ENCODE assay signal across 12 cellular contexts in the genomic region with DNA sequence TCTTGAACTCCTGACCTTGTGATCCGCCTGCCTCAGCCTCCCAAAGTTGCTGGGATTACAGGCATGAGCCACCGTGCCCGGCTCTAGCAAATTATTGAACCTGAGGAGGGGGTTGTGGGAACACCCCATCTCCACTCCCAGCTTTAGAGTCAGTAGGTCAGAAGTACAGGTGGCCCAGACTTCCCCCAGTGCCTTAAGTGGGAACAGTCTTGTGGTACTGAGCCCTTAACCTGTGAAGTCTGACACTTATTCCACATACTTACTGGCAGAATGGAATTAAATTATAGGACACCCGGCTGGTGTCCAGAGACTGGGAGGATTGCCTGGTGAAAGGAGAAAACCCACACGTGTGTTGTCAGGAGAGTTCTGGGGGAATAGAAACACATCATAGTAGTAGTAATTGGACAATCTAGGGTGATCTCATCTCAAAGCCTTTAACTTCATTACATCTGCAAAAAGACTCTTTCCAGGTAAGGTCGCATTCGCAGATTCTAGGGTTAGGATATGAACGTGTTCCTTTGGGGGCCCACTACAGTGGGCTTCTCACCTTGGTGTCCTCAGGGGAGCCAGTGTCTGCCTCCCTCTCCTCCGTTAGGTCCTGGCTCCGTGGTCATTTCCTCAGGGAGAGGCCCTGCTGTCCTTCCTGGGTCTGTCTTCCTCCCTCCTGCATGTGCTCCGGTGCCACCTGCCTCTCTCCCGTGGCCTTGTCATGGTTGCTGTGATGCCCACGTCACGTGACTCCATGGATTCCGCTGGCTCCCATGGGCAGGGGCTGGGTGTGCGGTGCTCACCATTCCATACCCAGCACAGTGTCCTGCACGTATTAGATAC.
DNase-seq lines count a peak whose midpoint lies in the region; ATAC-seq and TF ChIP-seq lines count a peak whose summit lies in the region.
"Had no signal": no experiment of that assay in that cellular context is flagged by ENCODE, and none has a peak within 500 bp of the region (broad histone marks: within the 10 kb centered on the region; RNA-seq: fewer than 3 reads in every experiment).

No MANE protein-coding gene starts in this region.

- DNase-seq in CD8-positive, alpha-beta T cell = no peak
- DNase-seq in ascending aorta (ENCODE audit: low spot score in 2 of 2) = no peak
- DNase-seq in natural killer cell treated with Interleukin-12 subunit alpha and Interleukin-12 subunit beta and Interleukin-15 and Interleukin-18, amount 100 ng/mL, for 72 hours (ENCODE audit: low spot score) = no peak
- no peak for DNase-seq in A172 (ENCODE audit: low spot score)
- DNase-seq in stimulated activated CD4-positive, alpha-beta T cell treated with anti-CD3 and anti-CD28 coated beads, Interleukin-2, amount 100 ng/mL, for 48 hours = no peak
- DNase-seq in RPMI8226 = no peak
- DNase-seq: left ventricle myocardium superior, NCI-H146, NCI-H69, thyroid gland had no signal

- H3K4me1 ChIP-seq in CD8-positive, alpha-beta T cell (ENCODE audit: insufficient read depth, low read length) = peaks cover 84% of the 10 kb centered on the region
- peaks cover 65% of the 10 kb centered on the region for H3K4me1 ChIP-seq in HUES6 (ENCODE audit: control insufficient read depth, insufficient read depth, low read length)
- H3K4me1 ChIP-seq in ascending aorta = peaks cover 0 to 33% of the 10 kb centered on the region in 2 donors

- H3K4me1 Mint-ChIP-seq in CD8-positive, alpha-beta T cell (ENCODE audit: low read depth) = peaks cover 71% of the 10 kb centered on the region
- H3K4me1 Mint-ChIP-seq in natural killer cell treated with Interleukin-12 subunit alpha and Interleukin-12 subunit beta and Interleukin-15 and Interleukin-18, amount 100 ng/mL, for 72 hours (ENCODE audit: low read depth in 2 of 2) = peaks cover 66 to 78% of the 10 kb centered on the region in 2 donors

- no peak for ATAC-seq in CD8-positive, alpha-beta T cell
- ATAC-seq in natural killer cell treated with Interleukin-12 subunit alpha and Interleukin-12 subunit beta and Interleukin-15 and Interleukin-18, amount 100 ng/mL, for 72 hours = no peak
- ATAC-seq in HG02970 (IDR thresholded peaks at IDR 0.05; ENCODE audit: low FRiP score, unreplicated experiment) = no peak
- ATAC-seq: left ventricle myocardium superior had no signal

- H3K27me3 Mint-ChIP-seq in CD8-positive, alpha-beta T cell (ENCODE audit: low read depth) = no peaks in the 10 kb centered on the region
- H3K27me3 Mint-ChIP-seq in natural killer cell treated with Interleukin-12 subunit alpha and Interleukin-12 subunit beta and Interleukin-15 and Interleukin-18, amount 100 ng/mL, for 72 hours = no peaks in the 10 kb centered on the region

- peak overlapping the region; percentile 90 for H3K27ac Mint-ChIP-seq in CD8-positive, alpha-beta T cell
- H3K27ac Mint-ChIP-seq in natural killer cell treated with Interleukin-12 subunit alpha and Interleukin-12 subunit beta and Interleukin-15 and Interleukin-18, amount 100 ng/mL, for 72 hours = peak overlapping the region; percentile 55 to 69

- no peaks in the 10 kb centered on the region for H3K9me3 ChIP-seq in CD8-positive, alpha-beta T cell (ENCODE audit: low read length)
- H3K9me3 ChIP-seq in HUES6 (ENCODE audit: control insufficient read depth, insufficient read depth, low read depth, low read length) = no peaks in the 10 kb centered on the region
- H3K9me3 ChIP-seq in ascending aorta = no peaks in the 10 kb centered on the region
- H3K9me3 ChIP-seq: thyroid gland had no signal

- peak overlapping the region; percentile 69 for H3K4me3 Mint-ChIP-seq in CD8-positive, alpha-beta T cell
- peak overlapping the region; percentile 75 for H3K4me3 Mint-ChIP-seq in natural killer cell treated with Interleukin-12 subunit alpha and Interleukin-12 subunit beta and Interleukin-15 and Interleukin-18, amount 100 ng/mL, for 72 hours

- no peaks in the 10 kb centered on the region for H3K27me3 ChIP-seq in CD8-positive, alpha-beta T cell (ENCODE audit: insufficient read depth, low read length)
- H3K27me3 ChIP-seq in HUES6 (ENCODE audit: control insufficient read depth, insufficient read depth, low read length) (no peaks in the 10 kb centered on the region), ascending aorta (no peaks in the 10 kb centered on the region)
- H3K27me3 ChIP-seq: thyroid gland had no signal

- no peak overlapping the region for H3K4me3 ChIP-seq in CD8-positive, alpha-beta T cell (ENCODE audit: low read depth, low read length)
- H3K4me3 ChIP-seq in HUES6 (ENCODE audit: low read depth, low read length) (no peak overlapping the region), ascending aorta (no peak overlapping the region)
- H3K4me3 ChIP-seq: thyroid gland had no signal

- no peaks in the 10 kb centered on the region for H3K36me3 Mint-ChIP-seq in CD8-positive, alpha-beta T cell
- no peaks in the 10 kb centered on the region for H3K36me3 Mint-ChIP-seq in natural killer cell treated with Interleukin-12 subunit alpha and Interleukin-12 subunit beta and Interleukin-15 and Interleukin-18, amount 100 ng/mL, for 72 hours

- H3K9me3 Mint-ChIP-seq in CD8-positive, alpha-beta T cell = no peaks in the 10 kb centered on the region
- H3K9me3 Mint-ChIP-seq in natural killer cell treated with Interleukin-12 subunit alpha and Interleukin-12 subunit beta and Interleukin-15 and Interleukin-18, amount 100 ng/mL, for 72 hours = no peaks in the 10 kb centered on the region

- peak overlapping the region; percentile 59 for H3K27ac ChIP-seq in CD8-positive, alpha-beta T cell (ENCODE audit: low read depth, low read length)
- peak overlapping the region; percentile 20 for H3K27ac ChIP-seq in HUES6 (ENCODE audit: low read depth, low read length)
- H3K27ac ChIP-seq in ascending aorta = peak overlapping the region; percentile 60 to 82

- POLR2A ChIA-PET in CD8-positive, alpha-beta T cell (lab: Charles Lee) = interaction anchor here (1.2 to 2.8 kb wide), 3 partner anchors 18 to 63 kb away, joined by 9 to 11 read pairs (median 10); partner anchors contain the start of gene BCR

- TF ChIP-seq CTCF in CD8-positive, alpha-beta T cell (IDR thresholded peaks at IDR 0.05) = no peak
- no peak for TF ChIP-seq CTCF in ascending aorta (IDR thresholded peaks at IDR 0.05)

- H3K36me3 ChIP-seq in CD8-positive, alpha-beta T cell (ENCODE audit: insufficient read depth, low read length) = no peaks in the 10 kb centered on the region
- H3K36me3 ChIP-seq in HUES6 (ENCODE audit: control insufficient read depth, insufficient read depth, low read length) (no peaks in the 10 kb centered on the region), ascending aorta (no peaks in the 10 kb centered on the region)
- H3K36me3 ChIP-seq: thyroid gland had no signal

- no peak overlapping the region for H3K9ac ChIP-seq in HUES6 (ENCODE audit: low read length)

- intact Hi-C loops in CD8-positive, alpha-beta T cell (cut with DNase I, micrococcal nuclease) = loop anchor here (1.0 to 2.0 kb wide), 7 partner anchors 17 to 103 kb away; partner anchors contain the start of genes BCR (in 1 of the 2), RAB36 (in 1 of the 2) and RSPH14 (in 1 of the 2)
- intact Hi-C loops in ascending aorta (cut with DNase I) = loop anchor here (2.0 kb wide), 1 partner anchor 43 kb away; no protein-coding TSS in a partner anchor

- CTCF ChIA-PET in CD8-positive, alpha-beta T cell (lab: Charles Lee) = interaction anchor here (0.7 to 2.1 kb wide), 6 partner anchors 38 to 491 kb away, joined by 3 to 10 read pairs (median 4); no protein-coding TSS in a partner anchor

Comparison
In these comparisons a context has a peak if more than half of its experiments do, and no peak if none do; other contexts are left out.
1. H3K27ac ChIP-seq: peak in every context shown above with its lines; median percentile 71 in ascending aorta; 59 in CD8-positive, alpha-beta T cell; 20 in HUES6.